4 cellular contexts compared by ENCODE assay signal in the genomic region with DNA sequence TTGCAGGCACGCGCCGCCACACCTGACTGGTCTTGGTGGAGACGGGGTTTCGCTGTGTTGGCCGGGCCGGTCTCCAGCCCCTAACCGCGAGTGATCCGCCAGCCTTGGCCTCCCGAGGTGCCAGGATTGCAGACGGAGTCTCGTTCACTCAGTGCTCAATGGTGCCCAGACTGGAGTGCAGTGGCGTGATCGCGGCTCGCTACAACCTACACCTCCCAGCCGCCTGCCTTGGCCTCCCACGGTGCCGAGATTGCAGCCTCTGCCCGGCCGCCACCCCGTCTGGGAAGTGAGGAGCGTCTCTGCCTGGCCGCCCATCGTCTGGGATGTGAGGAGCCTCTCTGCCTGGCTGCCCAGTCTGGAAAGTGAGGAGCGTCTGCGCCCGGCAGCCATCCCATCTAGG. TPM values are rescaled to one million over a fixed set of nuclear protein-coding genes. Genes with fewer than 3 reads are reported as not detected.
"Had no signal": no experiment of that assay in that cellular context is flagged by ENCODE, and none has a peak within 500 bp of the region (broad histone marks: within the 10 kb centered on the region; RNA-seq: fewer than 3 reads in every experiment).

No MANE protein-coding gene starts in this region.

RNA-seq across cellular contexts. Expression of a gene that starts 30.4 kb away (rescaled TPM):
- total RNA-seq: dermis blood vessel endothelial cell, endothelial cell of umbilical vein, gastroesophageal sphincter, glomerular endothelial cell had no signal
- polyA plus RNA-seq: endothelial cell of umbilical vein had no signal
